1 cellular context compared by ENCODE assay signal in the genomic region with DNA sequence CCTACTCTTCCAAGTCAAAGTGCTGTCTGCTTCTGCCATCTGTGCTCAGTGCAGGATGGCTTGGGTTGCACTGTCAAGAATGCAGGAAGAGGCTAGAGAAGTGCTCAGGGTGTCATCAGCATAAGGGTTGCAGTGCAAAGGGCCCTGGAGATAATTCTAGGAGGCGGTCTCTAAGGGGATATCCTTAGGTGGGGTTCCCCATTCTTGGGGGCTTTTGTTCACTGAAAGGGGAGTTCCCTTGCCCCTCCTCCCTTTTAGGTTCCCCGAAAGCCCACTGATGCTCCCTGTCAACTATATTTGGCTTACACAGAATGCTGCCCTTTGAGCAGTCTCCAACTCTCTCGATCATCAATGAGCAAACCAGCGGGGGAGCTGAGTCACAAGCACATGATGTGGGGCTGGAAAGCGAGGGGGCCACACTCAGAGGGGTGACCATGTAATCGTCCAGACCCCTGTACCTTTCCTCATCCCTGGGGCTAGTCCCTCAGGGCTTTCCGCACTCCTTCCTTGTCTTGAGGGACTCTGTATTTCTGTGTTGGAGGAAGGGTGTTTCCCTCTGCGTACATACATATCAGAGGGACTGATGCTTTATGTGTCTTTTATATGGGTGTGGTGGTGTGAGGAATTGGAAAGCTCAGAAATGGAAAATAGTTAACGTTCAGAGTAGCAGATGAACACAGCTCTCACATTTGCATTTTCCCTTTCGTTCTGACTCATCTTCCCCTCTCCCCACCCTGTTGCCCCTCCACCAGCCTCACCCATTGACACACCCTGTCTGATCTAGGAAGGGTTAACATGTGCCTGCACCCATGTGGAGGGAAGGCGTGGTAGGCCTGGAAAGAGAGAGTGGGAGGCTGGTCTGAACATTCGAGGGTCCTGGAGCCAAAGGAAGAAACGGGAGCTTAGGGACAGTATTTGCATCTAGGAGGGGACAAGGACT.
A peak's percentile ranks its signal among the peaks of the same experiment; 100 is the strongest.
TF ChIP-seq lines count a peak whose summit lies in the region.

No MANE protein-coding gene starts in this region.

TF ChIP-seq in GM12878, 131 proteins besides CTCF, POLR2A, EP300 and RAD21 (continued from another document and continues in another):
- TF ChIP-seq CREM (IDR thresholded peaks at IDR 0.05; ENCODE audit: low read depth) (peak; percentile 63; the same call in 1 of the 2 replicates), BMI1 (IDR thresholded peaks at IDR 0.05; ENCODE audit: borderline replicate concordance) (peak; percentile 59; the same call in 1 of the 2 replicates), RCOR1 (conservative IDR thresholded peaks at IDR 0.05; ENCODE audit: low read depth, low read length) (0 out of 2 replicates have a peak, but pooled peaks have one; percentile 59), PAX8 (IDR thresholded peaks at IDR 0.05) (no peak), ZNF217 (IDR thresholded peaks at IDR 0.05) (no peak; the same call in 1 of the 2 replicates), TCF7 (IDR thresholded peaks at IDR 0.05; ENCODE audit: borderline replicate concordance) (no peak), HDAC6 (IDR thresholded peaks at IDR 0.05; ENCODE audit: unreplicated experiment) (no peak), FOXK2 (IDR thresholded peaks at IDR 0.05) (no peak; the same call in 1 of the 2 replicates), JUND (IDR thresholded peaks at IDR 0.05; ENCODE audit: low read depth, low read length) (peak; percentile 98), CBFB (IDR thresholded peaks at IDR 0.05; ENCODE audit: low read depth) (peak; percentile 37; the same call in 1 of the 2 replicates), DPF2 (IDR thresholded peaks at IDR 0.05) (peak; percentile 90), GABPA (IDR thresholded peaks at IDR 0.05; ENCODE audit: low read depth) (no peak), RFX5 (IDR thresholded peaks at IDR 0.05; ENCODE audit: low read depth, low read length) (no peak), MYB (IDR thresholded peaks at IDR 0.05; ENCODE audit: borderline replicate concordance, low read depth, low read length) (no peak), CBX5 (IDR thresholded peaks at IDR 0.05; ENCODE audit: low read depth) (no peak), POLR2AphosphoS5 (IDR thresholded peaks at IDR 0.05; ENCODE audit: low read length) (peak; percentile 69; the same call in 1 of the 2 replicates), SMAD5 (IDR thresholded peaks at IDR 0.05; ENCODE audit: low read depth) (peak; percentile 62; the same call in 1 of the 2 replicates), MXI1 (IDR thresholded peaks at IDR 0.05; ENCODE audit: low read depth, low read length) (peak; percentile 84), NR2C2 (IDR thresholded peaks at IDR 0.05; ENCODE audit: borderline replicate concordance, control insufficient read depth, insufficient read length, low read depth) (no peak), BRCA1 (IDR thresholded peaks at IDR 0.05; ENCODE audit: low read depth, low read length) (no peak), SREBF2 (IDR thresholded peaks at IDR 0.05; ENCODE audit: low read length) (no peak), SMARCA5 (IDR thresholded peaks at IDR 0.05) (no peak), ZNF24 (IDR thresholded peaks at IDR 0.05) (no peak), EZH2 (IDR thresholded peaks at IDR 0.05; ENCODE audit: borderline replicate concordance, control insufficient read depth, low read depth, low read length) (no peak), NR2C1 (IDR thresholded peaks at IDR 0.05) (peak; percentile 20; the same call in 1 of the 2 replicates), RBBP5 (conservative IDR thresholded peaks at IDR 0.05) (no peak), TCF3 (IDR thresholded peaks at IDR 0.05; ENCODE audit: borderline replicate concordance, insufficient read depth, low read depth, low read length) (no peak), IKZF2 (IDR thresholded peaks at IDR 0.05) (peak; percentile 77 to 87), SIX5 (IDR thresholded peaks at IDR 0.05; ENCODE audit: low read depth, low read length, severe bottlenecking) (no peak), TARDBP (IDR thresholded peaks at IDR 0.05; ENCODE audit: borderline replicate concordance) (no peak), ETV6 (conservative IDR thresholded peaks at IDR 0.05 in 1 of 2, IDR thresholded peaks at IDR 0.05 in 1 of 2; ENCODE audit: borderline replicate concordance in 1 of 2, low read depth in 1 of 2) (peak in 1 of 2 experiments; percentile 82; a peak in 2 of 4 replicates), ZZZ3 (IDR thresholded peaks at IDR 0.05; ENCODE audit: control insufficient read depth, insufficient read length, low read depth) (no peak), RB1 (IDR thresholded peaks at IDR 0.05; ENCODE audit: borderline replicate concordance) (no peak), ZNF622 (IDR thresholded peaks at IDR 0.05) (no peak), JUNB (IDR thresholded peaks at IDR 0.05) (peak; percentile 97), SPI1 (IDR thresholded peaks at IDR 0.05; ENCODE audit: borderline replicate concordance, insufficient read depth, low read depth, low read length) (peak; percentile 38; the same call in 1 of the 2 replicates), SIN3A (IDR thresholded peaks at IDR 0.05; ENCODE audit: low read depth, low read length) (peak; percentile 55; the same call in 1 of the 2 replicates), MEF2B (IDR thresholded peaks at IDR 0.05; ENCODE audit: partially characterized antibody, poor library complexity, severe bottlenecking) (peak; percentile 48), ZNF384 (IDR thresholded peaks at IDR 0.05; ENCODE audit: borderline replicate concordance, low read depth, low read length) (no peak), EGR1 (IDR thresholded peaks at IDR 0.05; ENCODE audit: borderline replicate concordance in 1 of 2, low read depth in 2 of 2, low read length in 2 of 2) (no peak; a peak in 1 of 3 replicates), ATF7 (IDR thresholded peaks at IDR 0.05; ENCODE audit: low read depth) (peak; percentile 68), ZSCAN29 (IDR thresholded peaks at IDR 0.05) (no peak), SP1 (IDR thresholded peaks at IDR 0.05; ENCODE audit: low read depth, low read length) (peak; percentile 71)
- TF ChIP-seq, protein P1, sequence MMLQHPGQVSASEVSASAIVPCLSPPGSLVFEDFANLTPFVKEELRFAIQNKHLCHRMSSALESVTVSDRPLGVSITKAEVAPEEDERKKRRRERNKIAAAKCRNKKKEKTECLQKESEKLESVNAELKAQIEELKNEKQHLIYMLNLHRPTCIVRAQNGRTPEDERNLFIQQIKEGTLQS (IDR thresholded peaks at IDR 0.05; ENCODE audit: borderline replicate concordance, extremely low read depth, low read depth, low read length) = no peak
- TF ChIP-seq, protein P2, sequence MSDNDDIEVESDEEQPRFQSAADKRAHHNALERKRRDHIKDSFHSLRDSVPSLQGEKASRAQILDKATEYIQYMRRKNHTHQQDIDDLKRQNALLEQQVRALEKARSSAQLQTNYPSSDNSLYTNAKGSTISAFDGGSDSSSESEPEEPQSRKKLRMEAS (IDR thresholded peaks at IDR 0.05; ENCODE audit: low read depth, low read length) = peak; percentile 94
- TF ChIP-seq, protein P3, sequence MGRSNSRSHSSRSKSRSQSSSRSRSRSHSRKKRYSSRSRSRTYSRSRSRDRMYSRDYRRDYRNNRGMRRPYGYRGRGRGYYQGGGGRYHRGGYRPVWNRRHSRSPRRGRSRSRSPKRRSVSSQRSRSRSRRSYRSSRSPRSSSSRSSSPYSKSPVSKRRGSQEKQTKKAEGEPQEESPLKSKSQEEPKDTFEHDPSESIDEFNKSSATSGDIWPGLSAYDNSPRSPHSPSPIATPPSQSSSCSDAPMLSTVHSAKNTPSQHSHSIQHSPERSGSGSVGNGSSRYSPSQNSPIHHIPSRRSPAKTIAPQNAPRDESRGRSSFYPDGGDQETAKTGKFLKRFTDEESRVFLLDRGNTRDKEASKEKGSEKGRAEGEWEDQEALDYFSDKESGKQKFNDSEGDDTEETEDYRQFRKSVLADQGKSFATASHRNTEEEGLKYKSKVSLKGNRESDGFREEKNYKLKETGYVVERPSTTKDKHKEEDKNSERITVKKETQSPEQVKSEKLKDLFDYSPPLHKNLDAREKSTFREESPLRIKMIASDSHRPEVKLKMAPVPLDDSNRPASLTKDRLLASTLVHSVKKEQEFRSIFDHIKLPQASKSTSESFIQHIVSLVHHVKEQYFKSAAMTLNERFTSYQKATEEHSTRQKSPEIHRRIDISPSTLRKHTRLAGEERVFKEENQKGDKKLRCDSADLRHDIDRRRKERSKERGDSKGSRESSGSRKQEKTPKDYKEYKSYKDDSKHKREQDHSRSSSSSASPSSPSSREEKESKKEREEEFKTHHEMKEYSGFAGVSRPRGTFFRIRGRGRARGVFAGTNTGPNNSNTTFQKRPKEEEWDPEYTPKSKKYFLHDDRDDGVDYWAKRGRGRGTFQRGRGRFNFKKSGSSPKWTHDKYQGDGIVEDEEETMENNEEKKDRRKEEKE (IDR thresholded peaks at IDR 0.05) = no peak
- TF ChIP-seq, protein P4, sequence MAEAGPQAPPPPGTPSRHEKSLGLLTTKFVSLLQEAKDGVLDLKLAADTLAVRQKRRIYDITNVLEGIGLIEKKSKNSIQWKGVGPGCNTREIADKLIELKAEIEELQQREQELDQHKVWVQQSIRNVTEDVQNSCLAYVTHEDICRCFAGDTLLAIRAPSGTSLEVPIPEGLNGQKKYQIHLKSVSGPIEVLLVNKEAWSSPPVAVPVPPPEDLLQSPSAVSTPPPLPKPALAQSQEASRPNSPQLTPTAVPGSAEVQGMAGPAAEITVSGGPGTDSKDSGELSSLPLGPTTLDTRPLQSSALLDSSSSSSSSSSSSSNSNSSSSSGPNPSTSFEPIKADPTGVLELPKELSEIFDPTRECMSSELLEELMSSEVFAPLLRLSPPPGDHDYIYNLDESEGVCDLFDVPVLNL (IDR thresholded peaks at IDR 0.05; ENCODE audit: low read depth, low read length) = no peak
- TF ChIP-seq, protein P5, sequence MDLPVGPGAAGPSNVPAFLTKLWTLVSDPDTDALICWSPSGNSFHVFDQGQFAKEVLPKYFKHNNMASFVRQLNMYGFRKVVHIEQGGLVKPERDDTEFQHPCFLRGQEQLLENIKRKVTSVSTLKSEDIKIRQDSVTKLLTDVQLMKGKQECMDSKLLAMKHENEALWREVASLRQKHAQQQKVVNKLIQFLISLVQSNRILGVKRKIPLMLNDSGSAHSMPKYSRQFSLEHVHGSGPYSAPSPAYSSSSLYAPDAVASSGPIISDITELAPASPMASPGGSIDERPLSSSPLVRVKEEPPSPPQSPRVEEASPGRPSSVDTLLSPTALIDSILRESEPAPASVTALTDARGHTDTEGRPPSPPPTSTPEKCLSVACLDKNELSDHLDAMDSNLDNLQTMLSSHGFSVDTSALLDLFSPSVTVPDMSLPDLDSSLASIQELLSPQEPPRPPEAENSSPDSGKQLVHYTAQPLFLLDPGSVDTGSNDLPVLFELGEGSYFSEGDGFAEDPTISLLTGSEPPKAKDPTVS (IDR thresholded peaks at IDR 0.05; ENCODE audit: low read depth, low read length) = no peak
- TF ChIP-seq, protein P6, sequence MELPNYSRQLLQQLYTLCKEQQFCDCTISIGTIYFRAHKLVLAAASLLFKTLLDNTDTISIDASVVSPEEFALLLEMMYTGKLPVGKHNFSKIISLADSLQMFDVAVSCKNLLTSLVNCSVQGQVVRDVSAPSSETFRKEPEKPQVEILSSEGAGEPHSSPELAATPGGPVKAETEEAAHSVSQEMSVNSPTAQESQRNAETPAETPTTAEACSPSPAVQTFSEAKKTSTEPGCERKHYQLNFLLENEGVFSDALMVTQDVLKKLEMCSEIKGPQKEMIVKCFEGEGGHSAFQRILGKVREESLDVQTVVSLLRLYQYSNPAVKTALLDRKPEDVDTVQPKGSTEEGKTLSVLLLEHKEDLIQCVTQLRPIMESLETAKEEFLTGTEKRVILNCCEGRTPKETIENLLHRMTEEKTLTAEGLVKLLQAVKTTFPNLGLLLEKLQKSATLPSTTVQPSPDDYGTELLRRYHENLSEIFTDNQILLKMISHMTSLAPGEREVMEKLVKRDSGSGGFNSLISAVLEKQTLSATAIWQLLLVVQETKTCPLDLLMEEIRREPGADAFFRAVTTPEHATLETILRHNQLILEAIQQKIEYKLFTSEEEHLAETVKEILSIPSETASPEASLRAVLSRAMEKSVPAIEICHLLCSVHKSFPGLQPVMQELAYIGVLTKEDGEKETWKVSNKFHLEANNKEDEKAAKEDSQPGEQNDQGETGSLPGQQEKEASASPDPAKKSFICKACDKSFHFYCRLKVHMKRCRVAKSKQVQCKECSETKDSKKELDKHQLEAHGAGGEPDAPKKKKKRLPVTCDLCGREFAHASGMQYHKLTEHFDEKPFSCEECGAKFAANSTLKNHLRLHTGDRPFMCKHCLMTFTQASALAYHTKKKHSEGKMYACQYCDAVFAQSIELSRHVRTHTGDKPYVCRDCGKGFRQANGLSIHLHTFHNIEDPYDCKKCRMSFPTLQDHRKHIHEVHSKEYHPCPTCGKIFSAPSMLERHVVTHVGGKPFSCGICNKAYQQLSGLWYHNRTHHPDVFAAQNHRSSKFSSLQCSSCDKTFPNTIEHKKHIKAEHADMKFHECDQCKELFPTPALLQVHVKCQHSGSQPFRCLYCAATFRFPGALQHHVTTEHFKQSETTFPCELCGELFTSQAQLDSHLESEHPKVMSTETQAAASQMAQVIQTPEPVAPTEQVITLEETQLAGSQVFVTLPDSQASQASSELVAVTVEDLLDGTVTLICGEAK (IDR thresholded peaks at IDR 0.05; ENCODE audit: borderline replicate concordance) = no peak
- TF ChIP-seq, protein P7, sequence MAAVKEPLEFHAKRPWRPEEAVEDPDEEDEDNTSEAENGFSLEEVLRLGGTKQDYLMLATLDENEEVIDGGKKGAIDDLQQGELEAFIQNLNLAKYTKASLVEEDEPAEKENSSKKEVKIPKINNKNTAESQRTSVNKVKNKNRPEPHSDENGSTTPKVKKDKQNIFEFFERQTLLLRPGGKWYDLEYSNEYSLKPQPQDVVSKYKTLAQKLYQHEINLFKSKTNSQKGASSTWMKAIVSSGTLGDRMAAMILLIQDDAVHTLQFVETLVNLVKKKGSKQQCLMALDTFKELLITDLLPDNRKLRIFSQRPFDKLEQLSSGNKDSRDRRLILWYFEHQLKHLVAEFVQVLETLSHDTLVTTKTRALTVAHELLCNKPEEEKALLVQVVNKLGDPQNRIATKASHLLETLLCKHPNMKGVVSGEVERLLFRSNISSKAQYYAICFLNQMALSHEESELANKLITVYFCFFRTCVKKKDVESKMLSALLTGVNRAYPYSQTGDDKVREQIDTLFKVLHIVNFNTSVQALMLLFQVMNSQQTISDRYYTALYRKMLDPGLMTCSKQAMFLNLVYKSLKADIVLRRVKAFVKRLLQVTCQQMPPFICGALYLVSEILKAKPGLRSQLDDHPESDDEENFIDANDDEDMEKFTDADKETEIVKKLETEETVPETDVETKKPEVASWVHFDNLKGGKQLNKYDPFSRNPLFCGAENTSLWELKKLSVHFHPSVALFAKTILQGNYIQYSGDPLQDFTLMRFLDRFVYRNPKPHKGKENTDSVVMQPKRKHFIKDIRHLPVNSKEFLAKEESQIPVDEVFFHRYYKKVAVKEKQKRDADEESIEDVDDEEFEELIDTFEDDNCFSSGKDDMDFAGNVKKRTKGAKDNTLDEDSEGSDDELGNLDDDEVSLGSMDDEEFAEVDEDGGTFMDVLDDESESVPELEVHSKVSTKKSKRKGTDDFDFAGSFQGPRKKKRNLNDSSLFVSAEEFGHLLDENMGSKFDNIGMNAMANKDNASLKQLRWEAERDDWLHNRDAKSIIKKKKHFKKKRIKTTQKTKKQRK (IDR thresholded peaks at IDR 0.05; ENCODE audit: low read depth, low read length) = no peak
- TF ChIP-seq, protein P8, sequence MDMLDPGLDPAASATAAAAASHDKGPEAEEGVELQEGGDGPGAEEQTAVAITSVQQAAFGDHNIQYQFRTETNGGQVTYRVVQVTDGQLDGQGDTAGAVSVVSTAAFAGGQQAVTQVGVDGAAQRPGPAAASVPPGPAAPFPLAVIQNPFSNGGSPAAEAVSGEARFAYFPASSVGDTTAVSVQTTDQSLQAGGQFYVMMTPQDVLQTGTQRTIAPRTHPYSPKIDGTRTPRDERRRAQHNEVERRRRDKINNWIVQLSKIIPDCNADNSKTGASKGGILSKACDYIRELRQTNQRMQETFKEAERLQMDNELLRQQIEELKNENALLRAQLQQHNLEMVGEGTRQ (IDR thresholded peaks at IDR 0.05; ENCODE audit: borderline replicate concordance, low read depth, low read length) = no peak
